32 cellular contexts compared by ENCODE assay signal in the genomic region with DNA sequence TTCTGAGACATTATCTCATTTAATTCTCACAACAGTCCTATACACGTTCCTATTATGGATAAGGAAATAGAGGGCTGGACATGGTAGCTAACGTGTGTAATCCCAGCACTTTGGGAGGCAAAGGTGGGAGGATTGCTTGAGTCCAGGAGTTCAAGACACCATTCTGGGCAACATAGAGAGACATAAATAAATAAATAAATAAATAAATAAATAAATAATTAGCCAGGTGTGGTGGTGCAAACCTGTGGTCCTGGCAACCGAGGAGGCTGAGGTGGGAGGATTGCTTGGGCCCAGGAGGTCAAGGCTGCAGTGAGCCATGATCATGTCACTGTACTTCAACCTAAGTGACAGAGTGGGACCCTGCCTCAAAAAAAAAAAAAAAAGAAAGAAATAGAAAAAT.
"Had no signal": no experiment of that assay in that cellular context is flagged by ENCODE, and none has a peak within 500 bp of the region (broad histone marks: within the 10 kb centered on the region; RNA-seq: fewer than 3 reads in every experiment).

No MANE protein-coding gene starts in this region.

- H3K36me3 ChIP-seq: adrenal gland, brain microvascular endothelial cell, breast epithelium had no signal

- H3K27me3 ChIP-seq: adrenal gland, body of pancreas, brain microvascular endothelial cell, breast epithelium had no signal

- DNase-seq: activated B cell treated with CpG ODN at 0.5 μM for 24 hours; activated CD4-positive, alpha-beta memory T cell treated with anti-CD3 and anti-CD28 coated beads for 36 hours; activated CD4-positive, alpha-beta T cell treated with anti-CD3 and anti-CD28 coated beads for 4 hours; activated CD4-positive, alpha-beta T cell treated with anti-CD3 and anti-CD28 coated beads, Interleukin-2, amount 10 ng/mL, durations not matched to agents 24 days and 14 days; activated CD4-positive, alpha-beta T cell treated with anti-CD3 and anti-CD28 coated beads, Interleukin-2, amount 50 U/mL, for 1 hour; activated CD4-positive, alpha-beta T cell treated with anti-CD3 and anti-CD28 coated beads, Interleukin-2, amount 50 U/mL, for 4 hours; activated CD4-positive, CD25-positive, alpha-beta regulatory T cell treated with anti-CD3 and anti-CD28 coated beads, Interleukin-2, amount 50 U/mL, for 72 hours; activated CD8-positive, alpha-beta memory T cell treated with anti-CD3 and anti-CD28 coated beads, Interleukin-2, amount 50 U/mL, for 4 hours; activated CD8-positive, alpha-beta T cell treated with anti-CD3 and anti-CD28 coated beads for 36 hours; activated effector memory CD4-positive, alpha-beta T cell treated with anti-CD3 and anti-CD28 coated beads, Interleukin-2, amount 50 U/mL, for 16 hours; activated gamma-delta T cell treated with Interleukin-2 at 50 U/mL for 16 hours; activated naive CD4-positive, alpha-beta T cell; activated naive CD4-positive, alpha-beta T cell treated with anti-CD3 and anti-CD28 coated beads for 36 hours; activated naive CD4-positive, alpha-beta T cell treated with anti-CD3 and anti-CD28 coated beads, Interleukin-2, amount 50 U/mL, for 16 hours; activated naive CD8-positive, alpha-beta T cell treated with anti-CD3 and anti-CD28 coated beads for 36 hours; activated T-cell treated with anti-CD3 and anti-CD28 coated beads for 4 hours; activated T-cell treated with anti-CD3 and anti-CD28 coated beads, Interleukin-2, amount 50 U/mL, for 1 hour; activated T-cell treated with anti-CD3 and anti-CD28 coated beads, Interleukin-2, amount 50 U/mL, for 4 hours; activated T-cell treated with anti-CD3 and anti-CD28 coated beads, Interleukin-2, amount 50 U/mL, for 72 hours; amniotic stem cell; aorta; brain microvascular endothelial cell; central memory CD4-positive, alpha-beta T cell; T-helper 1 cell; T-helper 2 cell; T-helper 9 cell had no signal

- ATAC-seq: activated CD8-positive, alpha-beta T cell treated with anti-CD3 and anti-CD28 coated beads for 36 hours; activated naive CD4-positive, alpha-beta T cell treated with anti-CD3 and anti-CD28 coated beads, Interleukin-2, amount 50 U/mL, for 72 hours; activated T-cell treated with anti-CD3 and anti-CD28 coated beads, Interleukin-2, amount 50 U/mL, for 4 hours; activated T-cell treated with anti-CD3 and anti-CD28 coated beads, Interleukin-2, amount 50 U/mL, for 72 hours; activated T-helper 17 cell treated with anti-CD3 and anti-CD28 coated beads, Interleukin-2, amount 50 U/mL, for 72 hours had no signal

- H3K4me3 ChIP-seq: adrenal gland, body of pancreas, breast epithelium had no signal

- H3K9me3 ChIP-seq: adrenal gland, body of pancreas, breast epithelium had no signal

- H3K4me1 ChIP-seq: adrenal gland, breast epithelium had no signal

- H3K27ac ChIP-seq: body of pancreas, brain microvascular endothelial cell, VCaP had no signal
